Comparison of ENCODE assay signal across 8 cellular contexts in the genomic region with DNA sequence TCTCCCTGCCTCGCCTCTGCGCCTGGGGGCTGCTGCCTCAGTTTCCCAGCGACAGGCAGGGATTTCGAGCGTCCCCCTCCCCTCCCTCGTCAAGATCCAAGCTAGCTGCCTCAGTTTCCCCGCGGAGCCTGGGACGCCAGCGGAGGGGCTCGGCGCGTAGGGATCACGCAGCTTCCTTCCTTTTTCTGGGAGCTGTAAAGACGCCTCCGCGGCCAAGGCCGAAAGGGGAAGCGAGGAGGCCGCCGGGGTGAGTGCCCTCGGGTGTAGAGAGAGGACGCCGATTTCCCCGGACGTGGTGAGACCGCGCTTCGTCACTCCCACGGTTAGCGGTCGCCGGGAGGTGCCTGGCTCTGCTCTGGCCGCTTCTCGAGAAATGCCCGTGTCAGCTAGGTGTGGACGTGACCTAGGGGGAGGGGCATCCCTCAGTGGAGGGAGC. TPM values are rescaled to one million over a fixed set of nuclear protein-coding genes. Genes with fewer than 3 reads are reported as not detected.
DNase-seq lines count a peak whose midpoint lies in the region; ATAC-seq and TF ChIP-seq lines count a peak whose summit lies in the region.

No MANE protein-coding gene starts in this region.

- ATAC-seq in CD4-positive, alpha-beta T cell (ENCODE audit: poor library complexity), result peak; percentile 41
- ATAC-seq in PC-3 (peak; percentile 54), heart right ventricle (peak; percentile 54 to 69 (median 60)), sciatic nerve (peak; percentile 73)

- no peaks in the 10 kb centered on the region for H3K9me3 ChIP-seq in CD4-positive, alpha-beta T cell (ENCODE audit: control insufficient read depth, low read length)
- no peaks in the 10 kb centered on the region for H3K9me3 ChIP-seq in H9 (ENCODE audit: control insufficient read depth, low read depth, low read length)
- no peaks in the 10 kb centered on the region for H3K9me3 ChIP-seq in PC-3 (ENCODE audit: low read length)
- no peaks in the 10 kb centered on the region for H3K9me3 ChIP-seq in heart right ventricle

- POLR2A ChIA-PET in CD4-positive, alpha-beta T cell (lab: Charles Lee), result interaction anchor here (0.8 to 4.0 kb wide), 18 partner anchors 11 to 233 kb away, joined by 3 to 69 read pairs (median 8); partner anchors contain the start of genes CDC37, ICAM4, ICAM5 and KEAP1
- POLR2A ChIA-PET in PC-3 (lab: Charles Lee; ENCODE audit: unreplicated experiment), result interaction anchor here (0.7 to 1.5 kb wide), 3 partner anchors 22 to 156 kb away, joined by 4 to 9 read pairs (median 6); no protein-coding TSS in a partner anchor

- H3K4me1 Mint-ChIP-seq in CD4-positive, alpha-beta T cell (ENCODE audit: low read depth), result peaks cover 38% of the 10 kb centered on the region
- H3K4me1 Mint-ChIP-seq in H9, result 0 out of 4 replicates have a peak, but pooled peaks cover 0 to 6% of the 10 kb centered on the region in 2 experiments

- H3F3A ChIP-seq in PC-3 (ENCODE audit: low read length, unreplicated experiment), result no peaks in the 10 kb centered on the region

- peak overlapping the region; percentile 80 for H3K27ac Mint-ChIP-seq in CD4-positive, alpha-beta T cell
- H3K27ac Mint-ChIP-seq in H9, result no peak overlapping the region

- H4K20me1 ChIP-seq in H9 (ENCODE audit: control insufficient read depth, insufficient read depth, insufficient read length), result no peaks in the 10 kb centered on the region
- no peaks in the 10 kb centered on the region for H4K20me1 ChIP-seq in PC-3 (ENCODE audit: low read length)

- no peaks in the 10 kb centered on the region for H3K9me2 ChIP-seq in PC-3 (replicated peaks; ENCODE audit: low read length)

- peak overlapping the region; percentile 64 for H3K4me2 ChIP-seq in H9 (ENCODE audit: insufficient read depth, insufficient read length, low read length)
- peak overlapping the region; percentile 92 for H3K4me2 ChIP-seq in PC-3 (ENCODE audit: low read length)

- H2BK12ac ChIP-seq in H9 (ENCODE audit: insufficient read length, low read depth, low read length), result no peak overlapping the region

- H4K91ac ChIP-seq in H9 (ENCODE audit: insufficient read length, low read depth, low read length), result no peak overlapping the region

- peak overlapping the region; percentile 64 for H3K4me3 ChIP-seq in PC-3 (ENCODE audit: low read length)
- peak overlapping the region; percentile 12 to 78 (median 58) for H3K4me3 ChIP-seq in heart right ventricle

- intact Hi-C loops in CD4-positive, alpha-beta T cell (cut with DNase I, micrococcal nuclease), result loop anchor here (2.0 to 5.0 kb wide), 2 partner anchors 17 to 47 kb away; partner anchors contain the start of genes FDX2 (in 1 of the 2) and ICAM4 (in 1 of the 2)
- intact Hi-C loops in PC-3 (cut with micrococcal nuclease) (no loop called here), heart right ventricle (cut with DNase I) (loop anchor here in 6 of 10 donors (5.0 to 10.0 kb wide), 3 partner anchors 47 to 65 kb away; partner anchors contain the start of genes RAVER1 (in 5 of the 6), ICAM3 (in 2 of the 6) and FDX2 (in 1 of the 6)), sciatic nerve (cut with DNase I) (no loop called here)

- H3K14ac ChIP-seq in H9 (ENCODE audit: insufficient read depth, low read length), result no peak overlapping the region

- CTCF ChIA-PET in CD4-positive, alpha-beta T cell (lab: Charles Lee), result interaction anchor here (0.9 to 6.4 kb wide), 10 partner anchors 9 to 339 kb away, joined by 3 to 102 read pairs (median 10); partner anchors contain the start of genes ICAM5 and TYK2
- CTCF ChIA-PET in PC-3 (lab: Charles Lee), result interaction anchor here (0.8 to 3.2 kb wide), 6 partner anchors 10 to 121 kb away, joined by 3 to 62 read pairs (median 14); partner anchors contain the start of gene RAVER1

- no peak overlapping the region for H3K56ac ChIP-seq in H9 (ENCODE audit: insufficient read length, low read depth, low read length)

- H3K79me2 ChIP-seq in H9 (ENCODE audit: insufficient read depth, low read length) (no peaks in the 10 kb centered on the region), PC-3 (ENCODE audit: low read length) (no peaks in the 10 kb centered on the region)

- H3K9me3 Mint-ChIP-seq in CD4-positive, alpha-beta T cell, result no peaks in the 10 kb centered on the region
- no peaks in the 10 kb centered on the region for H3K9me3 Mint-ChIP-seq in H9

- H2BK5ac ChIP-seq in H9 (ENCODE audit: insufficient read length, low read length), result no peak overlapping the region

- peaks cover 11% of the 10 kb centered on the region for H3K36me3 Mint-ChIP-seq in CD4-positive, alpha-beta T cell (ENCODE audit: low read depth)
- no peaks in the 10 kb centered on the region; a peak in 1 of 7 replicates for H3K36me3 Mint-ChIP-seq in H9 (ENCODE audit: insufficient read depth in 1 of 3, low read depth in 3 of 3)

- peak overlapping the region; percentile 13; the same call in 1 of the 2 replicates for H2BK15ac ChIP-seq in H9 (ENCODE audit: low read depth, low read length)

- H4K5ac ChIP-seq in H9 (ENCODE audit: insufficient read length, low read depth, low read length), result no peak overlapping the region

- no peaks in the 10 kb centered on the region for H3K27me3 ChIP-seq in CD4-positive, alpha-beta T cell (ENCODE audit: control insufficient read depth, insufficient read depth, low read length)
- H3K27me3 ChIP-seq in H9 (ENCODE audit: insufficient read depth, low read length) (peaks cover 9% of the 10 kb centered on the region; the same call in 1 of the 2 replicates), PC-3 (ENCODE audit: low read length) (no peaks in the 10 kb centered on the region), heart right ventricle (peaks cover 0 to 19% (median 3%) of the 10 kb centered on the region in 7 donors)

- H3K79me1 ChIP-seq in H9 (ENCODE audit: insufficient read depth, low read depth, low read length, poor library complexity, severe bottlenecking), result no peaks in the 10 kb centered on the region

- no peak overlapping the region for H2BK120ac ChIP-seq in H9 (ENCODE audit: low read depth, low read length, poor library complexity, severe bottlenecking)

- peak overlapping the region; percentile 1 for H3K18ac ChIP-seq in H9 (ENCODE audit: insufficient read length, low read depth, low read length)

- H3K36me3 ChIP-seq in PC-3 (ENCODE audit: low read depth, low read length), result no peaks in the 10 kb centered on the region
- peaks cover 0 to 22% (median 0%) of the 10 kb centered on the region in 9 donors for H3K36me3 ChIP-seq in heart right ventricle

- no CpG with 5 or more reads among the region's 37 CpGs for WGBS in H9 (ENCODE audit: extremely low coverage, insufficient read length, low lambda C conversion rate)
- 3 to 6% methylated on average over 37 of the region's 37 CpGs for WGBS in heart right ventricle, 2 donors

- H2BK20ac ChIP-seq in H9 (ENCODE audit: low read depth, low read length, poor library complexity, severe bottlenecking), result no peak overlapping the region

- TF ChIP-seq CTCF in CD4-positive, alpha-beta T cell (IDR thresholded peaks at IDR 0.05), result no peak
- TF ChIP-seq CTCF in H9 (conservative IDR thresholded peaks at IDR 0.05) (no peak), PC-3 (conservative IDR thresholded peaks at IDR 0.05; ENCODE audit: low read depth, low read length) (no peak), heart right ventricle (IDR thresholded peaks at IDR 0.05) (no peak)

- H3K27me3 Mint-ChIP-seq in CD4-positive, alpha-beta T cell, result no peaks in the 10 kb centered on the region
- H3K27me3 Mint-ChIP-seq in H9 (ENCODE audit: low read depth), result peaks cover 74% of the 10 kb centered on the region

- no peak overlapping the region for H3K23ac ChIP-seq in H9 (ENCODE audit: insufficient read length, low read depth, low read length)

- peak overlapping the region; percentile 86 for H3K4me3 Mint-ChIP-seq in CD4-positive, alpha-beta T cell
- H3K4me3 Mint-ChIP-seq in H9, result peak overlapping the region; percentile 52 to 74

- peaks cover 6% of the 10 kb centered on the region for H3K23me2 ChIP-seq in H9 (ENCODE audit: insufficient read length, low read depth, low read length, poor library complexity, severe bottlenecking)

- BruUV-seq in PC-3 (replicated peaks; lab: Mats Ljungman, UMichigan), result no TSS peak

- no peak overlapping the region for H3T11ph ChIP-seq in H9 (ENCODE audit: low read length)

- no peak overlapping the region for H4K8ac ChIP-seq in H9 (replicated peaks; ENCODE audit: insufficient read length, low read depth, low read length)

- H3K9ac ChIP-seq in H9 (ENCODE audit: extremely low read depth, insufficient read length, low read length) (no peak overlapping the region), PC-3 (ENCODE audit: low read length) (peak overlapping the region; percentile 44)

- no peak overlapping the region for H3K4ac ChIP-seq in H9 (ENCODE audit: low read depth, low read length)

- H3K4me1 ChIP-seq in H9 (ENCODE audit: insufficient read depth, low read length) (no peaks in the 10 kb centered on the region), PC-3 (ENCODE audit: insufficient read depth, low read length) (peaks cover 23% of the 10 kb centered on the region), heart right ventricle (peaks cover 7 to 75% (median 46%) of the 10 kb centered on the region in 9 donors)

- DNase-seq in CD4-positive, alpha-beta T cell, result peak in 7 of 10 experiments; percentile 35 to 59 (median 49)
- peak; percentile 33 for DNase-seq in H9
- DNase-seq in PC-3, result no peak
- peak; percentile 72 for DNase-seq in activated gamma-delta T cell treated with Interleukin-2 at 50 U/mL for 16 hours
- DNase-seq in heart right ventricle, result peak; percentile 72 to 73
- peak; percentile 85 for DNase-seq in sciatic nerve (ENCODE audit: low spot score)
- no peak for DNase-seq in NCI-H82 treated with DMSO at 0.1 percent for 48 hours (lab: John Stamatoyannopoulos, UW; ENCODE audit: unreplicated experiment)
- DNase-seq in H4 (ENCODE audit: low spot score), result no peak

- peak overlapping the region; percentile 77 for H3K27ac ChIP-seq in CD4-positive, alpha-beta T cell (ENCODE audit: low read depth, low read length)
- H3K27ac ChIP-seq in H9 (ENCODE audit: insufficient read length, low read depth, low read length) (no peak overlapping the region), PC-3 (ENCODE audit: low read length) (no peak overlapping the region), heart right ventricle (peak overlapping the region; percentile 87 to 99 (median 91))

- no peak overlapping the region for H2AK5ac ChIP-seq in H9 (ENCODE audit: insufficient read length, low read length)

- H2AFZ ChIP-seq in H9 (ENCODE audit: low read length) (no peak overlapping the region), PC-3 (ENCODE audit: low read length) (peak overlapping the region; percentile 93)

RNA-seq across cellular contexts. Expression of gene ICAM1, which starts 0.7 kb away (rescaled TPM):
- 1 to 10 TPM; 7.0 to 7.4 TPM for total RNA-seq in CD4-positive, alpha-beta T cell
- total RNA-seq in H9 (2021) (2.1 and 2.3 TPM in 2 replicates), PC-3 (2014; rRNA removed) (9.4 and 15.3 TPM in 2 replicates), heart right ventricle (10 to 100 TPM in 3 of 10 donors, 1 to 10 TPM in 7; 3.6 to 66.6 (median 9.3) TPM), sciatic nerve (30.7 TPM)
- 10 to 100 TPM in 1 of 2 donors, 1 to 10 TPM in 1; 6.9 to 12.1 TPM for polyA plus RNA-seq in heart right ventricle
- 0.06 and 0.12 TPM in 2 replicates for total RNA-seq in H4 (2014; rRNA removed; shearing (Covaris generic))

RNA-seq across cellular contexts. Expression of gene ICAM4, which starts 16.6 kb away (rescaled TPM):
- under 1 TPM; 0.52 to 0.70 TPM for total RNA-seq in CD4-positive, alpha-beta T cell
- total RNA-seq in H9 (2021) (1.1 TPM in 2 replicates), PC-3 (2014; rRNA removed) (not detected in 2 replicates), heart right ventricle (under 1 TPM in 9 of 10 donors, not detected in 1; 0.17 to 0.83 (median 0.48) TPM), sciatic nerve (not detected)
- under 1 TPM; 0.59 to 0.73 TPM for polyA plus RNA-seq in heart right ventricle
- 0.15 TPM in 1 of 2 replicates, not detected in the other for total RNA-seq in H4 (2014; rRNA removed; shearing (Covaris generic))

RNA-seq across cellular contexts. Expression of gene MRPL4, which starts 18.2 kb away (rescaled TPM):
- total RNA-seq in CD4-positive, alpha-beta T cell, result 10 to 100 TPM; 44.6 to 47.3 TPM
- total RNA-seq in H9 (2021), result 96.7 and 99.3 TPM in 2 replicates
- total RNA-seq in PC-3 (2014; rRNA removed), result 336 and 427 TPM in 2 replicates
- total RNA-seq in heart right ventricle, result 10 to 100 TPM; 53.2 to 94.3 (median 69.0) TPM
- 100 to 1,000 TPM in 1 of 2 donors, 10 to 100 TPM in 1; 29.0 to 101 TPM for polyA plus RNA-seq in heart right ventricle
- total RNA-seq in sciatic nerve, result 29.3 TPM
- 54.6 and 59.5 TPM in 2 replicates for total RNA-seq in H4 (2014; rRNA removed; shearing (Covaris generic))

RNA-seq across cellular contexts. Expression of gene ICAM5, which starts 19.6 kb away (rescaled TPM):
- not detected for total RNA-seq in CD4-positive, alpha-beta T cell
- total RNA-seq in H9 (2021) (1.4 and 1.6 TPM in 2 replicates), PC-3 (2014; rRNA removed) (1.8 and 2.0 TPM in 2 replicates), heart right ventricle (under 1 TPM in 7 of 10 donors, not detected in 3; 0.18 to 0.62 (median 0.34) TPM), sciatic nerve (1.6 TPM)
- polyA plus RNA-seq in heart right ventricle, result 1 to 10 TPM in 1 of 2 donors, under 1 TPM in 1; 0.51 to 1.0 TPM
- 0.87 and 1.5 TPM in 2 replicates for total RNA-seq in H4 (2014; rRNA removed; shearing (Covaris generic))

RNA-seq across cellular contexts. Expression of gene S1PR2, which starts 39.1 kb away (rescaled TPM):
- total RNA-seq in CD4-positive, alpha-beta T cell, result 10 to 100 TPM; 14.6 to 17.2 TPM
- 11.5 and 12.8 TPM in 2 replicates for total RNA-seq in H9 (2021)
- 4.1 and 5.8 TPM in 2 replicates for total RNA-seq in PC-3 (2014; rRNA removed)
- 10 to 100 TPM in 1 of 10 donors, 1 to 10 TPM in 9; 1.8 to 12.2 (median 3.3) TPM for total RNA-seq in heart right ventricle
- 1 to 10 TPM; 1.8 to 4.8 TPM for polyA plus RNA-seq in heart right ventricle
- total RNA-seq in sciatic nerve, result 15.9 TPM
- total RNA-seq in H4 (2014; rRNA removed; shearing (Covaris generic)), result 1.7 and 3.0 TPM in 2 replicates

Comparison
In these comparisons a context has a peak if more than half of its experiments do, and no peak if none do; other contexts are left out.
1. DNase-seq: peak in CD4-positive, alpha-beta T cell (7 of 10), H9 (single experiment), activated gamma-delta T cell treated with Interleukin-2 at 50 U/mL for 16 hours (single experiment), heart right ventricle (2 of 2) and sciatic nerve (single experiment); none in PC-3 (single experiment), NCI-H82 treated with DMSO at 0.1 percent for 48 hours (single experiment) and H4 (single experiment).
2. H3K27ac ChIP-seq: peak in CD4-positive, alpha-beta T cell (single experiment) and heart right ventricle (10 of 10); none in H9 (single experiment) and PC-3 (single experiment).
3. intact Hi-C loops: an anchor here in CD4-positive, alpha-beta T cell (2.0 to 5.0 kb wide) and heart right ventricle (5.0 to 10.0 kb wide); none called in PC-3 and sciatic nerve.
4. Peak in every context shown above with its lines, with median percentiles within 50 percentile points of each other: ATAC-seq.